In genomic region chr10:103756277-103756869, GRCh38 we compare ENCODE assay signal across 20 cellular contexts.
DNase-seq lines count a peak whose midpoint lies in the region; ATAC-seq and TF ChIP-seq lines count a peak whose summit lies in the region.
"Had no signal": no experiment of that assay in that cellular context is flagged by ENCODE, and none has a peak within 500 bp of the region (broad histone marks: within the 10 kb centered on the region; RNA-seq: fewer than 3 reads in every experiment).

No MANE protein-coding gene starts in this region.

- no peak for DNase-seq in activated CD4-positive, alpha-beta T cell treated with anti-CD3 and anti-CD28 coated beads, Interleukin-2, amount 10 ng/mL, durations not matched to agents 24 days and 14 days
- no peak for DNase-seq in activated CD4-positive, alpha-beta T cell treated with anti-CD3 and anti-CD28 coated beads, Interleukin-2, amount 50 U/mL, for 48 hours
- DNase-seq in HFFc6 (no peak), endothelial cell (ENCODE audit: low spot score) (no peak), psoas muscle (peak in 1 of 2 donors; percentile 46), NCI-H2029 (lab: John Stamatoyannopoulos, UW) (no peak)
- DNase-seq in activated naive CD4-positive, alpha-beta T cell treated with anti-CD3 and anti-CD28 coated beads, Interleukin-2, amount 50 U/mL, for 72 hours (ENCODE audit: low spot score in 2 of 2) = no peak
- DNase-seq: activated CD4-positive, alpha-beta T cell treated with anti-CD3 and anti-CD28 coated beads for 1 hour; activated CD8-positive, alpha-beta memory T cell treated with anti-CD3 and anti-CD28 coated beads for 24 hours; activated T-cell treated with anti-CD3 and anti-CD28 coated beads, Interleukin-2, amount 50 U/mL, for 24 hours; KBM-7; kidney glomerular epithelial cell; MG63; NCI-H2081; NCI-H226; stimulated activated naive CD8-positive, alpha-beta T cell treated with anti-CD3 and anti-CD28 coated beads, Interleukin-15, amount 100 ng/mL, for 72 hours; thyroid gland had no signal

- H3K9me3 ChIP-seq in psoas muscle = no peaks in the 10 kb centered on the region
- H3K9me3 ChIP-seq: neutrophil, thyroid gland had no signal

- intact Hi-C loops in activated CD4-positive, alpha-beta T cell treated with anti-CD3 and anti-CD28 coated beads, Interleukin-2, amount 10 ng/mL, durations not matched to agents 24 days and 14 days (cut with micrococcal nuclease) = loop anchor here (5.0 kb wide), 2 partner anchors 46 to 101 kb away; partner anchors contain the start of gene SH3PXD2A
- intact Hi-C loops in psoas muscle (cut with DNase I) = loop anchor here in 1 of 2 donors (5.0 kb wide), 1 partner anchor 86 kb away; no protein-coding TSS in a partner anchor

- H3K36me3 ChIP-seq in psoas muscle (ENCODE audit: insufficient read depth in 1 of 2, low read depth in 1 of 2) = no peaks in the 10 kb centered on the region
- H3K36me3 ChIP-seq: MG63, neutrophil, SJSA1, thyroid gland had no signal

- peaks cover 45% of the 10 kb centered on the region for H3K4me1 Mint-ChIP-seq in activated CD4-positive, alpha-beta T cell treated with anti-CD3 and anti-CD28 coated beads, Interleukin-2, amount 10 ng/mL, durations not matched to agents 24 days and 14 days
- H3K4me1 Mint-ChIP-seq in HFFc6 (ENCODE audit: low read depth) (peaks cover 43% of the 10 kb centered on the region), endothelial cell (ENCODE audit: unreplicated experiment) (peaks cover 45% of the 10 kb centered on the region)

- 82 to 86% (median 85%) methylated on average over 8 of the region's 8 CpGs for WGBS in psoas muscle, 3 donors

- peak overlapping the region; percentile 99 for H3K27ac ChIP-seq in psoas muscle
- H3K27ac ChIP-seq: neutrophil, SJSA1, thyroid gland had no signal

- H3K9me3 Mint-ChIP-seq in activated CD4-positive, alpha-beta T cell treated with anti-CD3 and anti-CD28 coated beads, Interleukin-2, amount 10 ng/mL, durations not matched to agents 24 days and 14 days = peaks cover 10% of the 10 kb centered on the region
- H3K9me3 Mint-ChIP-seq in HFFc6 (peaks cover 8% of the 10 kb centered on the region; the same call in 1 of the 2 replicates), endothelial cell (ENCODE audit: unreplicated experiment) (no peaks in the 10 kb centered on the region)
- peaks cover 0 to 6% of the 10 kb centered on the region in 2 donors for H3K9me3 Mint-ChIP-seq in activated naive CD4-positive, alpha-beta T cell treated with anti-CD3 and anti-CD28 coated beads, Interleukin-2, amount 50 U/mL, for 72 hours

- no peaks in the 10 kb centered on the region for H3K27me3 ChIP-seq in psoas muscle (ENCODE audit: insufficient read depth in 3 of 3, low read length in 2 of 3)
- H3K27me3 ChIP-seq: MG63, SJSA1, thyroid gland had no signal

- H3K36me3 Mint-ChIP-seq in activated CD4-positive, alpha-beta T cell treated with anti-CD3 and anti-CD28 coated beads, Interleukin-2, amount 10 ng/mL, durations not matched to agents 24 days and 14 days (ENCODE audit: low read depth) = peaks cover 4% of the 10 kb centered on the region
- H3K36me3 Mint-ChIP-seq in HFFc6 (ENCODE audit: low read depth) (no peaks in the 10 kb centered on the region), endothelial cell (ENCODE audit: low read depth, unreplicated experiment) (peaks cover 17% of the 10 kb centered on the region)
- peaks cover 0 to 7% of the 10 kb centered on the region in 2 donors for H3K36me3 Mint-ChIP-seq in activated naive CD4-positive, alpha-beta T cell treated with anti-CD3 and anti-CD28 coated beads, Interleukin-2, amount 50 U/mL, for 72 hours

- no peak for ATAC-seq in psoas muscle
- no peak for ATAC-seq in HG03025 (IDR thresholded peaks at IDR 0.05; ENCODE audit: low FRiP score, unreplicated experiment)
- no peak for ATAC-seq in activated naive CD4-positive, alpha-beta T cell treated with anti-CD3 and anti-CD28 coated beads, Interleukin-2, amount 50 U/mL, for 72 hours
- ATAC-seq: stimulated activated naive CD8-positive, alpha-beta T cell treated with anti-CD3 and anti-CD28 coated beads, Interleukin-15, amount 100 ng/mL, for 72 hours had no signal

- H3K27ac Mint-ChIP-seq in activated CD4-positive, alpha-beta T cell treated with anti-CD3 and anti-CD28 coated beads, Interleukin-2, amount 10 ng/mL, durations not matched to agents 24 days and 14 days = peak overlapping the region; percentile 42
- H3K27ac Mint-ChIP-seq in HFFc6 (peak overlapping the region; percentile 96; the same call in 1 of the 2 replicates), endothelial cell (ENCODE audit: unreplicated experiment) (peak overlapping the region; percentile 99)
- H3K27ac Mint-ChIP-seq in activated naive CD4-positive, alpha-beta T cell treated with anti-CD3 and anti-CD28 coated beads, Interleukin-2, amount 50 U/mL, for 72 hours = peak overlapping the region in 1 of 2 donors; percentile 83
- H3K27ac Mint-ChIP-seq: activated T-cell treated with anti-CD3 and anti-CD28 coated beads, Interleukin-2, amount 50 U/mL, for 24 hours had no signal

- H3K4me1 ChIP-seq in psoas muscle = peaks cover 61% of the 10 kb centered on the region

- no peak overlapping the region for H3K4me3 Mint-ChIP-seq in activated CD4-positive, alpha-beta T cell treated with anti-CD3 and anti-CD28 coated beads, Interleukin-2, amount 10 ng/mL, durations not matched to agents 24 days and 14 days
- H3K4me3 Mint-ChIP-seq in HFFc6 (no peak overlapping the region), endothelial cell (ENCODE audit: unreplicated experiment) (peak overlapping the region; percentile 79)
- H3K4me3 Mint-ChIP-seq: activated T-cell treated with anti-CD3 and anti-CD28 coated beads, Interleukin-2, amount 50 U/mL, for 24 hours; stimulated activated naive CD8-positive, alpha-beta T cell treated with anti-CD3 and anti-CD28 coated beads, Interleukin-15, amount 100 ng/mL, for 72 hours had no signal

- H3K4me3 ChIP-seq in psoas muscle = no peak overlapping the region
- H3K4me3 ChIP-seq: MG63, SJSA1, thyroid gland had no signal

- TF ChIP-seq CTCF in HFFc6 (IDR thresholded peaks at IDR 0.05) (no peak), endothelial cell (IDR thresholded peaks at IDR 0.05; ENCODE audit: unreplicated experiment) (no peak), psoas muscle (IDR thresholded peaks at IDR 0.05) (no peak)

- peaks cover 19% of the 10 kb centered on the region for H3K27me3 Mint-ChIP-seq in activated CD4-positive, alpha-beta T cell treated with anti-CD3 and anti-CD28 coated beads, Interleukin-2, amount 10 ng/mL, durations not matched to agents 24 days and 14 days
- H3K27me3 Mint-ChIP-seq in HFFc6 (ENCODE audit: insufficient read depth) = no peaks in the 10 kb centered on the region
- H3K27me3 Mint-ChIP-seq in endothelial cell (ENCODE audit: unreplicated experiment) = peaks cover 11% of the 10 kb centered on the region
- H3K27me3 Mint-ChIP-seq: activated T-cell treated with anti-CD3 and anti-CD28 coated beads, Interleukin-2, amount 50 U/mL, for 24 hours; stimulated activated naive CD8-positive, alpha-beta T cell treated with anti-CD3 and anti-CD28 coated beads, Interleukin-15, amount 100 ng/mL, for 72 hours had no signal
